14 cellular contexts compared by ENCODE assay signal in genomic region chr13:98810746-98811145, GRCh38. TPM values are rescaled to one million over a fixed set of nuclear protein-coding genes. Genes with fewer than 3 reads are reported as not detected.
"Had no signal": no experiment of that assay in that cellular context is flagged by ENCODE, and none has a peak within 500 bp of the region (broad histone marks: within the 10 kb centered on the region; RNA-seq: fewer than 3 reads in every experiment).

No MANE protein-coding gene starts in this region.

- H3K4me1 ChIP-seq: parathyroid adenoma, stomach had no signal

- H3K27ac ChIP-seq: parathyroid adenoma, stomach, thoracic aorta had no signal

- H3K4me3 ChIP-seq: lung, stomach, thoracic aorta had no signal

- H3K9me3 ChIP-seq: stomach, thoracic aorta had no signal

- H3K36me3 ChIP-seq: thoracic aorta had no signal

- H3K9ac ChIP-seq: parathyroid adenoma had no signal

- H3K27me3 ChIP-seq: stomach had no signal

- H2AFZ ChIP-seq: parathyroid adenoma had no signal

- DNase-seq: activated CD4-positive, alpha-beta T cell treated with anti-CD3 and anti-CD28 coated beads, Interleukin-2, amount 50 U/mL, for 1 hour; activated effector memory CD4-positive, alpha-beta T cell treated with Interleukin-2 at 50 U/mL for 16 hours; activated T-cell treated with anti-CD3 and anti-CD28 coated beads, Interleukin-2, amount 50 U/mL, for 1 hour; amniotic stem cell; effector memory CD4-positive, alpha-beta T cell; hippocampal formation; midbrain; retina; stimulated activated CD4-positive, alpha-beta T cell treated with anti-CD3 and anti-CD28 coated beads, Interleukin-4, amount 100 ng/mL, for 1 hour; stimulated activated CD8-positive, alpha-beta memory T cell treated with anti-CD3 and anti-CD28 coated beads, Interleukin-4, amount 100 ng/mL, for 48 hours; stomach had no signal

RNA-seq across cellular contexts. Expression of gene SLC15A1, which starts 58.3 kb away (rescaled TPM):
- total RNA-seq: thoracic aorta had no signal
